22 cellular contexts compared by ENCODE assay signal in genomic region chr5:87327998-87328397, GRCh38.
DNase-seq lines count a peak whose midpoint lies in the region; ATAC-seq, FAIRE-seq and TF ChIP-seq lines count a peak whose summit lies in the region.
"Had no signal": no experiment of that assay in that cellular context is flagged by ENCODE, and none has a peak within 500 bp of the region (broad histone marks: within the 10 kb centered on the region; RNA-seq: fewer than 3 reads in every experiment).

No MANE protein-coding gene starts in this region.

- peaks cover 58% of the 10 kb centered on the region for H3K79me2 ChIP-seq in GM23338 (replicated peaks; ENCODE audit: insufficient read depth)
- peaks cover 86% of the 10 kb centered on the region for H3K79me2 ChIP-seq in astrocyte (ENCODE audit: insufficient read depth, low read length)
- peaks cover 77% of the 10 kb centered on the region for H3K79me2 ChIP-seq in MM.1S (ENCODE audit: low read length)

- H3K27me3 Mint-ChIP-seq in CD4-positive, alpha-beta T cell, result no peaks in the 10 kb centered on the region
- H3K27me3 Mint-ChIP-seq in GM23338 (ENCODE audit: insufficient read depth, low read depth, poor library complexity) (no peaks in the 10 kb centered on the region), astrocyte (ENCODE audit: low read depth, unreplicated experiment) (no peaks in the 10 kb centered on the region)

- no peaks in the 10 kb centered on the region for H3K9me3 Mint-ChIP-seq in CD4-positive, alpha-beta T cell
- H3K9me3 Mint-ChIP-seq in GM23338 (no peaks in the 10 kb centered on the region), astrocyte (ENCODE audit: unreplicated experiment) (no peaks in the 10 kb centered on the region)

- H3K27ac ChIP-seq in CD4-positive, alpha-beta T cell (ENCODE audit: low read depth, low read length), result no peak overlapping the region
- H3K27ac ChIP-seq in GM23338 (ENCODE audit: low read depth), result no peak overlapping the region
- no peak overlapping the region for H3K27ac ChIP-seq in astrocyte (ENCODE audit: low read depth, low read length)
- H3K27ac ChIP-seq in MM.1S (ENCODE audit: low read length), result no peak overlapping the region

- H3K9ac ChIP-seq in astrocyte (ENCODE audit: low read length) (no peak overlapping the region), MM.1S (ENCODE audit: low read length) (no peak overlapping the region)

- H3K4me1 ChIP-seq in GM23338 (ENCODE audit: insufficient read depth) (no peaks in the 10 kb centered on the region), astrocyte (ENCODE audit: insufficient read depth, low read length) (no peaks in the 10 kb centered on the region), MM.1S (ENCODE audit: low read length) (no peaks in the 10 kb centered on the region)

- FAIRE-seq in astrocyte (lab: Jason Lieb, UNC), result peak; percentile 20
- FAIRE-seq: A204.1, G401.6, GM12891, H1, HepG2, RCC 7860 had no signal

- H3F3A ChIP-seq in GM23338 (replicated peaks; ENCODE audit: low read depth), result no peaks in the 10 kb centered on the region
- H3F3A ChIP-seq in MM.1S (ENCODE audit: insufficient read depth, low read length), result no peaks in the 10 kb centered on the region

- CTCF ChIA-PET in CD4-positive, alpha-beta T cell (lab: Charles Lee), result interaction anchor here (1.2 to 1.7 kb wide), 2 partner anchors 10 to 13 kb away, joined by 3 to 5 read pairs; no protein-coding TSS in a partner anchor

- H3K36me3 Mint-ChIP-seq in CD4-positive, alpha-beta T cell (ENCODE audit: low read depth), result peaks cover 17% of the 10 kb centered on the region
- no peaks in the 10 kb centered on the region for H3K36me3 Mint-ChIP-seq in GM23338 (ENCODE audit: low read depth)
- peaks cover 4% of the 10 kb centered on the region for H3K36me3 Mint-ChIP-seq in astrocyte (ENCODE audit: low read depth, unreplicated experiment)

- H3K4me2 ChIP-seq in GM23338 (no peak overlapping the region), astrocyte (ENCODE audit: low read length) (no peak overlapping the region), MM.1S (ENCODE audit: low read depth, low read length) (no peak overlapping the region)

- H3K4me3 ChIP-seq in GM23338 (no peak overlapping the region), astrocyte (ENCODE audit: insufficient read depth, low read depth, low read length) (no peak overlapping the region), MM.1S (ENCODE audit: low read length) (no peak overlapping the region)
- H3K4me3 ChIP-seq: MG63 had no signal

- H3K9me2 ChIP-seq in GM23338 (ENCODE audit: insufficient read depth), result no peaks in the 10 kb centered on the region
- no peaks in the 10 kb centered on the region for H3K9me2 ChIP-seq in MM.1S (replicated peaks; ENCODE audit: insufficient read depth, low read length)

- H3K27ac Mint-ChIP-seq in CD4-positive, alpha-beta T cell, result peak overlapping the region; percentile 43
- H3K27ac Mint-ChIP-seq in GM23338 (peak overlapping the region; percentile 20; the same call in 1 of the 2 replicates), astrocyte (ENCODE audit: unreplicated experiment) (no peak overlapping the region)

- no peak overlapping the region for H2AFZ ChIP-seq in GM23338
- no peak overlapping the region for H2AFZ ChIP-seq in astrocyte (ENCODE audit: low read depth, low read length)
- H2AFZ ChIP-seq in MM.1S (ENCODE audit: low read length), result no peak overlapping the region

- POLR2A ChIA-PET in CD4-positive, alpha-beta T cell (lab: Charles Lee), result interaction anchor here (1.0 kb wide), 1 partner anchor 67 kb away, joined by 6 read pairs; no protein-coding TSS in a partner anchor

- peaks cover 3% of the 10 kb centered on the region; the same call in 1 of the 2 replicates for H4K20me1 ChIP-seq in GM23338 (replicated peaks; ENCODE audit: insufficient read depth)
- peaks cover 43% of the 10 kb centered on the region for H4K20me1 ChIP-seq in astrocyte (ENCODE audit: insufficient read depth, low read length)
- no peaks in the 10 kb centered on the region; the same call in 1 of the 2 replicates for H4K20me1 ChIP-seq in MM.1S (ENCODE audit: insufficient read depth, low read length)

- H3K4me3 Mint-ChIP-seq in CD4-positive, alpha-beta T cell, result no peak overlapping the region
- no peak overlapping the region for H3K4me3 Mint-ChIP-seq in GM23338
- no peak overlapping the region for H3K4me3 Mint-ChIP-seq in astrocyte (ENCODE audit: unreplicated experiment)

- DNase-seq in CD4-positive, alpha-beta T cell, result no peak
- DNase-seq in GM23338 (ENCODE audit: low spot score) (no peak), astrocyte (ENCODE audit: low read depth) (peak; percentile 17), kidney glomerular epithelial cell (lab: John Stamatoyannopoulos, UW) (peak; percentile 23), MM.1S (no peak), Right ventricle myocardium superior (no peak)
- DNase-seq: C1 segment of cervical spinal cord, DMS79, MG63, NCI-H187 treated with DMSO at 0.1 percent for 48 hours, NCI-H2171 treated with DMSO at 0.1 percent for 48 hours, NCI-H510A, NCI-H82, SIG-M5 had no signal

- intact Hi-C loops in CD4-positive, alpha-beta T cell (cut with DNase I, micrococcal nuclease), result no loop called here
- intact Hi-C loops in Right ventricle myocardium superior (cut with DNase I), result no loop called here

- ATAC-seq in CD4-positive, alpha-beta T cell (ENCODE audit: poor library complexity), result no peak
- no peak for ATAC-seq in GM23338
- no peak for ATAC-seq in GM21423 (IDR thresholded peaks at IDR 0.05; ENCODE audit: unreplicated experiment)
- ATAC-seq in GM21360 (IDR thresholded peaks at IDR 0.05; ENCODE audit: unreplicated experiment), result no peak
- no peak for ATAC-seq in Right ventricle myocardium superior (ENCODE audit: poor library complexity)
- ATAC-seq: HepG2 had no signal

- no peaks in the 10 kb centered on the region for H3K36me3 ChIP-seq in GM23338 (ENCODE audit: insufficient read depth)
- peaks cover 7% of the 10 kb centered on the region for H3K36me3 ChIP-seq in astrocyte (ENCODE audit: insufficient read depth, low read length)
- no peaks in the 10 kb centered on the region for H3K36me3 ChIP-seq in MM.1S (replicated peaks; ENCODE audit: insufficient read depth, low read length)

- TF ChIP-seq CTCF in CD4-positive, alpha-beta T cell (IDR thresholded peaks at IDR 0.05), result no peak
- TF ChIP-seq CTCF in GM23338 (conservative IDR thresholded peaks at IDR 0.05; ENCODE audit: low read depth in 2 of 2) (no peak), astrocyte (IDR thresholded peaks at IDR 0.05; ENCODE audit: insufficient read depth, low read depth, low read length) (no peak), MM.1S (IDR thresholded peaks at IDR 0.05; ENCODE audit: low read length) (no peak)

- H3K9me3 ChIP-seq in CD4-positive, alpha-beta T cell (ENCODE audit: control insufficient read depth, low read length), result no peaks in the 10 kb centered on the region
- no peaks in the 10 kb centered on the region for H3K9me3 ChIP-seq in astrocyte (ENCODE audit: insufficient read depth, low read depth, low read length)
- H3K9me3 ChIP-seq in MM.1S (replicated peaks; ENCODE audit: insufficient read depth, low read length), result no peaks in the 10 kb centered on the region
- H3K9me3 ChIP-seq: MG63 had no signal

- H3K4me1 Mint-ChIP-seq in CD4-positive, alpha-beta T cell (ENCODE audit: low read depth), result peaks cover 79% of the 10 kb centered on the region
- H3K4me1 Mint-ChIP-seq in GM23338 (peaks cover 7% of the 10 kb centered on the region; the same call in 2 of the 3 replicates), astrocyte (ENCODE audit: low read depth, unreplicated experiment) (peaks cover 17% of the 10 kb centered on the region)

- H3K27me3 ChIP-seq in CD4-positive, alpha-beta T cell (ENCODE audit: control insufficient read depth, insufficient read depth, low read length), result no peaks in the 10 kb centered on the region
- no peaks in the 10 kb centered on the region for H3K27me3 ChIP-seq in GM23338 (ENCODE audit: insufficient read depth)
- H3K27me3 ChIP-seq in astrocyte (ENCODE audit: insufficient read depth, low read length), result no peaks in the 10 kb centered on the region
- no peaks in the 10 kb centered on the region for H3K27me3 ChIP-seq in MM.1S (replicated peaks; ENCODE audit: insufficient read depth, low read length)
- H3K27me3 ChIP-seq: MG63 had no signal

TF ChIP-seq in GM23338, 12 proteins besides CTCF, POLR2A, EP300 and RAD21 (continues in another document):
- TF ChIP-seq POLR2AphosphoS5 (IDR thresholded peaks at IDR 0.05; ENCODE audit: low read depth) (no peak), STAT1 (IDR thresholded peaks at IDR 0.05; ENCODE audit: unreplicated experiment) (no peak), ZNF114 (CRISPR knock-in tag; IDR thresholded peaks at IDR 0.05) (no peak), EZH2 (IDR thresholded peaks at IDR 0.05; ENCODE audit: low read depth, unreplicated experiment) (no peak), JUNB (IDR thresholded peaks at IDR 0.05; ENCODE audit: unreplicated experiment) (no peak), NANOG (IDR thresholded peaks at IDR 0.05; ENCODE audit: borderline replicate concordance) (no peak)

Comparison
In these comparisons a context has a peak if more than half of its experiments do, and no peak if none do; other contexts are left out.
1. DNase-seq: peak in astrocyte (single experiment) and kidney glomerular epithelial cell (single experiment); none in CD4-positive, alpha-beta T cell (0 of 10), GM23338 (single experiment), MM.1S (single experiment) and Right ventricle myocardium superior (single experiment).